ENCODE assay signal across 1 cellular context in genomic region chr2:235746257-235746934, GRCh38.
TF ChIP-seq lines count a peak whose summit lies in the region.

No MANE protein-coding gene starts in this region.

TF ChIP-seq in WTC11, 78 proteins besides CTCF, POLR2A, EP300 and RAD21 (continued from another document):
- TF ChIP-seq, protein P1, sequence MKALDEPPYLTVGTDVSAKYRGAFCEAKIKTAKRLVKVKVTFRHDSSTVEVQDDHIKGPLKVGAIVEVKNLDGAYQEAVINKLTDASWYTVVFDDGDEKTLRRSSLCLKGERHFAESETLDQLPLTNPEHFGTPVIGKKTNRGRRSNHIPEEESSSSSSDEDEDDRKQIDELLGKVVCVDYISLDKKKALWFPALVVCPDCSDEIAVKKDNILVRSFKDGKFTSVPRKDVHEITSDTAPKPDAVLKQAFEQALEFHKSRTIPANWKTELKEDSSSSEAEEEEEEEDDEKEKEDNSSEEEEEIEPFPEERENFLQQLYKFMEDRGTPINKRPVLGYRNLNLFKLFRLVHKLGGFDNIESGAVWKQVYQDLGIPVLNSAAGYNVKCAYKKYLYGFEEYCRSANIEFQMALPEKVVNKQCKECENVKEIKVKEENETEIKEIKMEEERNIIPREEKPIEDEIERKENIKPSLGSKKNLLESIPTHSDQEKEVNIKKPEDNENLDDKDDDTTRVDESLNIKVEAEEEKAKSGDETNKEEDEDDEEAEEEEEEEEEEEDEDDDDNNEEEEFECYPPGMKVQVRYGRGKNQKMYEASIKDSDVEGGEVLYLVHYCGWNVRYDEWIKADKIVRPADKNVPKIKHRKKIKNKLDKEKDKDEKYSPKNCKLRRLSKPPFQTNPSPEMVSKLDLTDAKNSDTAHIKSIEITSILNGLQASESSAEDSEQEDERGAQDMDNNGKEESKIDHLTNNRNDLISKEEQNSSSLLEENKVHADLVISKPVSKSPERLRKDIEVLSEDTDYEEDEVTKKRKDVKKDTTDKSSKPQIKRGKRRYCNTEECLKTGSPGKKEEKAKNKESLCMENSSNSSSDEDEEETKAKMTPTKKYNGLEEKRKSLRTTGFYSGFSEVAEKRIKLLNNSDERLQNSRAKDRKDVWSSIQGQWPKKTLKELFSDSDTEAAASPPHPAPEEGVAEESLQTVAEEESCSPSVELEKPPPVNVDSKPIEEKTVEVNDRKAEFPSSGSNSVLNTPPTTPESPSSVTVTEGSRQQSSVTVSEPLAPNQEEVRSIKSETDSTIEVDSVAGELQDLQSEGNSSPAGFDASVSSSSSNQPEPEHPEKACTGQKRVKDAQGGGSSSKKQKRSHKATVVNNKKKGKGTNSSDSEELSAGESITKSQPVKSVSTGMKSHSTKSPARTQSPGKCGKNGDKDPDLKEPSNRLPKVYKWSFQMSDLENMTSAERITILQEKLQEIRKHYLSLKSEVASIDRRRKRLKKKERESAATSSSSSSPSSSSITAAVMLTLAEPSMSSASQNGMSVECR (CRISPR knock-in tag; IDR thresholded peaks at IDR 0.05; ENCODE audit: borderline replicate concordance): no peak
- TF ChIP-seq, protein P2, sequence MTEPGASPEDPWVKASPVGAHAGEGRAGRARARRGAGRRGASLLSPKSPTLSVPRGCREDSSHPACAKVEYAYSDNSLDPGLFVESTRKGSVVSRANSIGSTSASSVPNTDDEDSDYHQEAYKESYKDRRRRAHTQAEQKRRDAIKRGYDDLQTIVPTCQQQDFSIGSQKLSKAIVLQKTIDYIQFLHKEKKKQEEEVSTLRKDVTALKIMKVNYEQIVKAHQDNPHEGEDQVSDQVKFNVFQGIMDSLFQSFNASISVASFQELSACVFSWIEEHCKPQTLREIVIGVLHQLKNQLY (CRISPR knock-in tag; IDR thresholded peaks at IDR 0.05): no peak
- no peak for TF ChIP-seq CREB1 (CRISPR knock-in tag; IDR thresholded peaks at IDR 0.05)
- TF ChIP-seq, protein P3, sequence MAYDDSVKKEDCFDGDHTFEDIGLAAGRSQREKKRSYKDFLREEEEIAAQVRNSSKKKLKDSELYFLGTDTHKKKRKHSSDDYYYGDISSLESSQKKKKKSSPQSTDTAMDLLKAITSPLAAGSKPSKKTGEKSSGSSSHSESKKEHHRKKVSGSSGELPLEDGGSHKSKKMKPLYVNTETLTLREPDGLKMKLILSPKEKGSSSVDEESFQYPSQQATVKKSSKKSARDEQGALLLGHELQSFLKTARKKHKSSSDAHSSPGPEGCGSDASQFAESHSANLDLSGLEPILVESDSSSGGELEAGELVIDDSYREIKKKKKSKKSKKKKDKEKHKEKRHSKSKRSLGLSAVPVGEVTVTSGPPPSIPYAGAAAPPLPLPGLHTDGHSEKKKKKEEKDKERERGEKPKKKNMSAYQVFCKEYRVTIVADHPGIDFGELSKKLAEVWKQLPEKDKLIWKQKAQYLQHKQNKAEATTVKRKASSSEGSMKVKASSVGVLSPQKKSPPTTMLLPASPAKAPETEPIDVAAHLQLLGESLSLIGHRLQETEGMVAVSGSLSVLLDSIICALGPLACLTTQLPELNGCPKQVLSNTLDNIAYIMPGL (CRISPR knock-in tag; IDR thresholded peaks at IDR 0.05): no peak
